1 cellular context compared by ENCODE assay signal in the genomic region with DNA sequence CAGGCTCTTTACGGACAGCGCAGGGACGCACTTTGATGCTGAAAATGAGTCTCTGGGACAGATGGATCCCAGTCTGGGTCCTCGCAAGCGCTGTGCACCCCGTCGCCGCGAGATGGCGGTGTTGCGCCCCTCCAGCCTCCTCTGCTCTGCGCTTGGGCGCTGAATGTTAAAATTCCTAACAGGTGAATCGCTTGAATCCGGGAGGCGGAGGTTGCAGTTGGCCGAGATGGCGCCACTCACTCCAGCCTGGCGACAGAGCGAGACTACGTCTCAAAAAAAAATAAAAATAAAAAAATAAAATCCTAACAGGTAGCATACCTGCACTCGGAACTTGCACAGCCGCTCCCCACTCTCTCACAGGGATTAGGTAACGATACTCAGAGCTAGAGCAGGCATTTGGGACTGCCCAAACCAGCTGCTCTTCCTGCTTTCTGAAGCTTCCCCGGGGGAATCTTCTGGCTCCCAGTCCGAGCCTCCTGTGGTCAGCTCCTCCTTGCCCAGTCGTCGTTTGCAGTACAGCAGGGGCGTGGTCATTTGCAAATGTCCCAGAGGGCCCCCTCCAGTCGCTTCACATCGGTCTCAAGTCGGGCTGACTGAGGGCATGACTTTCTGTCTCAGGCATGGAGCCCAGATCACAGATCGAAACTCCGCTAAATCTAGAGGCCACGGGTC.
A peak's percentile ranks its signal among the peaks of the same experiment; 100 is the strongest.
TF ChIP-seq lines count a peak whose summit lies in the region.

No MANE protein-coding gene starts in this region.

TF ChIP-seq in GM12878, 131 proteins besides CTCF, POLR2A, EP300 and RAD21:
- TF ChIP-seq SMC3 (IDR thresholded peaks at IDR 0.05; ENCODE audit: borderline replicate concordance, low read length) (peak; percentile 31; the same call in 1 of the 2 replicates), STAT1 (conservative IDR thresholded peaks at IDR 0.05) (no peak), SRF (IDR thresholded peaks at IDR 0.05; ENCODE audit: low read depth in 2 of 2, low read length in 2 of 2) (no peak), SMARCA5 (IDR thresholded peaks at IDR 0.05) (no peak), PAX8 (IDR thresholded peaks at IDR 0.05) (no peak), NFYA (IDR thresholded peaks at IDR 0.05; ENCODE audit: borderline replicate concordance, low read depth, low read length) (no peak), PRDM15 (CRISPR knock-in tag; IDR thresholded peaks at IDR 0.05) (no peak), SIN3A (IDR thresholded peaks at IDR 0.05; ENCODE audit: low read depth, low read length) (no peak), SMAD1 (IDR thresholded peaks at IDR 0.05; ENCODE audit: low read depth, partially characterized antibody) (no peak), YY1 (IDR thresholded peaks at IDR 0.05; ENCODE audit: low read depth, low read length) (0 out of 2 replicates have a peak, but pooled peaks have one; percentile 31), POU2F2 (IDR thresholded peaks at IDR 0.05; ENCODE audit: borderline replicate concordance, low read depth, low read length) (no peak), CHD2 (IDR thresholded peaks at IDR 0.05; ENCODE audit: borderline replicate concordance, low read depth, low read length) (no peak)
- TF ChIP-seq, protein P1, sequence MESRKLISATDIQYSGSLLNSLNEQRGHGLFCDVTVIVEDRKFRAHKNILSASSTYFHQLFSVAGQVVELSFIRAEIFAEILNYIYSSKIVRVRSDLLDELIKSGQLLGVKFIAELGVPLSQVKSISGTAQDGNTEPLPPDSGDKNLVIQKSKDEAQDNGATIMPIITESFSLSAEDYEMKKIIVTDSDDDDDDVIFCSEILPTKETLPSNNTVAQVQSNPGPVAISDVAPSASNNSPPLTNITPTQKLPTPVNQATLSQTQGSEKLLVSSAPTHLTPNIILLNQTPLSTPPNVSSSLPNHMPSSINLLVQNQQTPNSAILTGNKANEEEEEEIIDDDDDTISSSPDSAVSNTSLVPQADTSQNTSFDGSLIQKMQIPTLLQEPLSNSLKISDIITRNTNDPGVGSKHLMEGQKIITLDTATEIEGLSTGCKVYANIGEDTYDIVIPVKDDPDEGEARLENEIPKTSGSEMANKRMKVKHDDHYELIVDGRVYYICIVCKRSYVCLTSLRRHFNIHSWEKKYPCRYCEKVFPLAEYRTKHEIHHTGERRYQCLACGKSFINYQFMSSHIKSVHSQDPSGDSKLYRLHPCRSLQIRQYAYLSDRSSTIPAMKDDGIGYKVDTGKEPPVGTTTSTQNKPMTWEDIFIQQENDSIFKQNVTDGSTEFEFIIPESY (IDR thresholded peaks at IDR 0.05) = peak; percentile 58; the same call in 1 of the 2 replicates
TF ChIP-seq in GM12878: peak in this region for 3.
